1 cellular context compared by ENCODE assay signal in genomic region chrX:65588795-65589194, GRCh38.
TF ChIP-seq lines count a peak whose summit lies in the region.

No MANE protein-coding gene starts in this region.

TF ChIP-seq in K562, 482 proteins besides CTCF, POLR2A, EP300 and RAD21 (continued from another document):
- TF ChIP-seq RERE (CRISPR knock-in tag; IDR thresholded peaks at IDR 0.05; ENCODE audit: borderline replicate concordance) = no peak
- no peak for TF ChIP-seq CBX8 (IDR thresholded peaks at IDR 0.05; ENCODE audit: borderline replicate concordance, extremely low read depth, low read depth, low read length, poor library complexity, severe bottlenecking)
- TF ChIP-seq RBM34 (IDR thresholded peaks at IDR 0.05; ENCODE audit: borderline replicate concordance, insufficient read depth, low read length) = no peak
- no peak for TF ChIP-seq HSF4 (CRISPR knock-in tag; IDR thresholded peaks at IDR 0.05; ENCODE audit: borderline replicate concordance)
- TF ChIP-seq ZBED1 (IDR thresholded peaks at IDR 0.05) = no peak
- TF ChIP-seq TRIM24 (IDR thresholded peaks at IDR 0.05) = no peak
- no peak for TF ChIP-seq SREBF2 (CRISPR knock-in tag; IDR thresholded peaks at IDR 0.05)
- TF ChIP-seq RBBP5 (IDR thresholded peaks at IDR 0.05; ENCODE audit: borderline replicate concordance, insufficient read depth, low read length, poor library complexity, severe bottlenecking) = no peak
- TF ChIP-seq POU5F1 (IDR thresholded peaks at IDR 0.05; ENCODE audit: borderline replicate concordance, low read depth, low read length, partially characterized antibody) = no peak
- TF ChIP-seq ZC3H4 (CRISPR knock-in tag; IDR thresholded peaks at IDR 0.05; ENCODE audit: borderline replicate concordance) = no peak
- no peak for TF ChIP-seq ELF4 (CRISPR knock-in tag; IDR thresholded peaks at IDR 0.05)
- no peak for TF ChIP-seq EP400 (IDR thresholded peaks at IDR 0.05)
TF ChIP-seq in K562: peak in this region for 0.
